Comparison of ENCODE assay signal across 11 cellular contexts in genomic region chr10:6786579-6787031, GRCh38.
DNase-seq lines count a peak whose midpoint lies in the region; ATAC-seq, FAIRE-seq and TF ChIP-seq lines count a peak whose summit lies in the region.
"Had no signal": no experiment of that assay in that cellular context is flagged by ENCODE, and none has a peak within 500 bp of the region (broad histone marks: within the 10 kb centered on the region; RNA-seq: fewer than 3 reads in every experiment).

No MANE protein-coding gene starts in this region.

- ATAC-seq in GM21737 (IDR thresholded peaks at IDR 0.05; ENCODE audit: unreplicated experiment) (no peak), GM18511 (IDR thresholded peaks at IDR 0.05; ENCODE audit: unreplicated experiment) (no peak), mucosa of descending colon (no peak)
- ATAC-seq: CD8-positive, alpha-beta T cell had no signal

- H3K18ac ChIP-seq in mesenchymal stem cell (ENCODE audit: low read depth in 1 of 2, low read length in 2 of 2): no peak overlapping the region

- CTCF ChIA-PET in CD8-positive, alpha-beta memory T cell (lab: Charles Lee): no interaction called here

- H3K4me1 ChIP-seq in mesenchymal stem cell (ENCODE audit: control insufficient read depth, insufficient read depth, low read depth, low read length) (peaks cover 1% of the 10 kb centered on the region), mucosa of descending colon (ENCODE audit: low read depth) (no peaks in the 10 kb centered on the region)
- H3K4me1 ChIP-seq in CD8-positive, alpha-beta memory T cell (ENCODE audit: insufficient read depth, low read length): no peaks in the 10 kb centered on the region

- H3K27ac Mint-ChIP-seq in CD8-positive, alpha-beta memory T cell: no peak overlapping the region
- H3K27ac Mint-ChIP-seq: CD8-positive, alpha-beta T cell had no signal

- H2BK120ac ChIP-seq in mesenchymal stem cell (ENCODE audit: low read depth, low read length): no peak overlapping the region

- WGBS in mesenchymal stem cell: 80% methylated on average over 9 of the region's 10 CpGs

- H2BK15ac ChIP-seq in mesenchymal stem cell (ENCODE audit: low read depth, poor library complexity, severe bottlenecking): no peak overlapping the region

- H4K8ac ChIP-seq in mesenchymal stem cell (ENCODE audit: low read length): no peak overlapping the region

- H3K4me3 ChIP-seq in mesenchymal stem cell (ENCODE audit: insufficient read depth in 1 of 2, low read depth in 1 of 2, low read length in 2 of 2): peak overlapping the region in 1 of 2 experiments; percentile 51
- no peak overlapping the region for H3K4me3 ChIP-seq in CD8-positive, alpha-beta memory T cell (ENCODE audit: low read length)
- no peak overlapping the region for H3K4me3 ChIP-seq in mucosa of descending colon
- H3K4me3 ChIP-seq: thoracic aorta had no signal

- POLR2A ChIA-PET in CD8-positive, alpha-beta memory T cell (lab: Charles Lee): no interaction called here

- no peaks in the 10 kb centered on the region for H3K79me1 ChIP-seq in mesenchymal stem cell (replicated peaks; ENCODE audit: low read length, poor library complexity, severe bottlenecking)

- no peak overlapping the region for H3K14ac ChIP-seq in mesenchymal stem cell (ENCODE audit: low read length in 2 of 2)

- H2BK12ac ChIP-seq in mesenchymal stem cell (ENCODE audit: low read length in 2 of 2): no peak overlapping the region

- H3K4me3 Mint-ChIP-seq in CD8-positive, alpha-beta memory T cell: no peak overlapping the region
- H3K4me3 Mint-ChIP-seq: CD8-positive, alpha-beta T cell had no signal

- no peaks in the 10 kb centered on the region for H3K4me1 Mint-ChIP-seq in CD8-positive, alpha-beta memory T cell

- H3K36me3 ChIP-seq in mesenchymal stem cell (ENCODE audit: control insufficient read depth in 1 of 2, insufficient read depth in 2 of 2, low read depth in 1 of 2, low read length in 2 of 2): no peaks in the 10 kb centered on the region
- H3K36me3 ChIP-seq in CD8-positive, alpha-beta memory T cell (ENCODE audit: insufficient read depth, low read length): no peaks in the 10 kb centered on the region
- H3K36me3 ChIP-seq in mucosa of descending colon (ENCODE audit: low read depth): no peaks in the 10 kb centered on the region
- H3K36me3 ChIP-seq: thoracic aorta had no signal

- H3K9me3 ChIP-seq in mesenchymal stem cell (ENCODE audit: control insufficient read depth, low read length): no peaks in the 10 kb centered on the region
- H3K9me3 ChIP-seq in CD8-positive, alpha-beta memory T cell (ENCODE audit: low read length): no peaks in the 10 kb centered on the region
- no peaks in the 10 kb centered on the region for H3K9me3 ChIP-seq in mucosa of descending colon
- H3K9me3 ChIP-seq: thoracic aorta had no signal

- H3K36me3 Mint-ChIP-seq in CD8-positive, alpha-beta memory T cell: no peaks in the 10 kb centered on the region
- H3K36me3 Mint-ChIP-seq: CD8-positive, alpha-beta T cell had no signal

- no peak overlapping the region for H3K4me2 ChIP-seq in mesenchymal stem cell (ENCODE audit: low read length, poor library complexity, severe bottlenecking)

- H2BK5ac ChIP-seq in mesenchymal stem cell (ENCODE audit: low read depth, low read length, poor library complexity, severe bottlenecking): no peak overlapping the region

- DNase-seq in A172 (ENCODE audit: low spot score): peak; percentile 28
- peak; percentile 54 for DNase-seq in HTR-8/SVneo (ENCODE audit: insufficient read length, low spot score)
- peak; percentile 7 for DNase-seq in cerebellum (ENCODE audit: low spot score)
- peak; percentile 39 for DNase-seq in mesenchymal stem cell
- DNase-seq in CD8-positive, alpha-beta memory T cell: no peak
- DNase-seq in mucosa of descending colon: no peak
- DNase-seq: CD8-positive, alpha-beta T cell; NCI-H446 treated with DMSO at 0.1 percent for 48 hours had no signal

- no peak overlapping the region for H2AK5ac ChIP-seq in mesenchymal stem cell (ENCODE audit: low read length, severe bottlenecking)

- no peaks in the 10 kb centered on the region for H3K27me3 ChIP-seq in mesenchymal stem cell (ENCODE audit: control insufficient read depth in 1 of 2, insufficient read depth in 1 of 2, low read length in 2 of 2)
- H3K27me3 ChIP-seq in CD8-positive, alpha-beta memory T cell (ENCODE audit: insufficient read depth, low read length, poor library complexity, severe bottlenecking): no peaks in the 10 kb centered on the region

- no peak overlapping the region for H4K91ac ChIP-seq in mesenchymal stem cell (ENCODE audit: low read length)

- no peak for TF ChIP-seq CTCF in mucosa of descending colon (IDR thresholded peaks at IDR 0.05)

- no peaks in the 10 kb centered on the region for H3K9me3 Mint-ChIP-seq in CD8-positive, alpha-beta memory T cell
- H3K9me3 Mint-ChIP-seq: CD8-positive, alpha-beta T cell had no signal

- no peak for FAIRE-seq in HTR-8/SVneo (lab: Jason Lieb, UNC)

- H3K4ac ChIP-seq in mesenchymal stem cell (ENCODE audit: low read depth in 1 of 2, low read length in 2 of 2): no peak overlapping the region

- no peak overlapping the region for H3K27ac ChIP-seq in mesenchymal stem cell (ENCODE audit: low read length, poor library complexity, severe bottlenecking)
- H3K27ac ChIP-seq in CD8-positive, alpha-beta memory T cell (ENCODE audit: low read depth, low read length): no peak overlapping the region
- H3K27ac ChIP-seq: thoracic aorta had no signal

- H3K27me3 Mint-ChIP-seq in CD8-positive, alpha-beta memory T cell: peaks cover 13 to 43% of the 10 kb centered on the region in 2 donors

- no peak overlapping the region for H3K23ac ChIP-seq in mesenchymal stem cell (ENCODE audit: low read length in 2 of 2)

- intact Hi-C loops in mucosa of descending colon (cut with DNase I, micrococcal nuclease): no loop called here

- peak overlapping the region; percentile 51 for H3K9ac ChIP-seq in mesenchymal stem cell (ENCODE audit: low read length)

- H2AFZ ChIP-seq in mesenchymal stem cell (ENCODE audit: low read depth, low read length): peak overlapping the region; percentile 14

Comparison
In these comparisons a context has a peak if more than half of its experiments do, and no peak if none do; other contexts are left out.
1. DNase-seq: peak in A172 (single experiment), HTR-8/SVneo (single experiment), cerebellum (single experiment) and mesenchymal stem cell (single experiment); none in CD8-positive, alpha-beta memory T cell (0 of 5) and mucosa of descending colon (0 of 3).